Comparison of ENCODE assay signal across 10 cellular contexts in the genomic region with DNA sequence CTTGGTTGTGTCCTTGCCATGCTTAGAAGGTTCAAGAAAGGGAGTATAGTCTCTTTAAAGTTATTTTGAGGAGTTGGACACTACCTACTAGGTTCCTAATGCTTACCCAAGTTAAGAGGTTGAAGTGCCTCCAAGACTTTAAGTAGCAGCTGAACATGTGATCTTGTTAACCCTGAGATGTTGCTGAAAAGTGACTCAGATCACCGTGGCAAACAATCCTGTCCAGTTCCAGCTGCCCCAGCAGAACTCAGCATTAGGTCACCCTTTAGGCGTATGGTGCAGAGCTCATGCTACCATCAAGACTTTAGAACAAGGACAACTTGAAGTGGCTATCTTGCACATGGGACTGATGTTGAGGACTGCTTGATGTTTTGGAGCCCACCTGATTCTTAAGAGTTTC. TPM values are rescaled to one million over a fixed set of nuclear protein-coding genes. Genes with fewer than 3 reads are reported as not detected.
A peak's percentile ranks its signal among the peaks of the same experiment; 100 is the strongest.
DNase-seq lines count a peak whose midpoint lies in the region; ATAC-seq and TF ChIP-seq lines count a peak whose summit lies in the region.
"Had no signal": no experiment of that assay in that cellular context is flagged by ENCODE, and none has a peak within 500 bp of the region (broad histone marks: within the 10 kb centered on the region; RNA-seq: fewer than 3 reads in every experiment).

No MANE protein-coding gene starts in this region.

- H3K27ac Mint-ChIP-seq in stimulated activated effector memory CD8-positive, alpha-beta T cell treated with anti-CD3 and anti-CD28 coated beads, Interleukin-12 subunit alpha, Interleukin-12 subunit beta, amount 100 ng/mL, for 72 hours: no peak overlapping the region
- H3K27ac Mint-ChIP-seq: stimulated activated naive B cell treated with anti-CD40 and anti-IgM and Interleukin-4, amounts not matched to agents 10 μg/mL and 1 μg/mL and 100 μg/mL, for 72 hours had no signal

- peak; percentile 55 for ATAC-seq in stimulated activated effector memory CD8-positive, alpha-beta T cell treated with anti-CD3 and anti-CD28 coated beads, Interleukin-12 subunit alpha, Interleukin-12 subunit beta, amount 100 ng/mL, for 72 hours
- ATAC-seq: stimulated activated naive B cell treated with anti-CD40 and anti-IgM and Interleukin-4, amounts not matched to agents 10 μg/mL and 1 μg/mL and 100 μg/mL, for 72 hours had no signal

- no peak overlapping the region for H3K4me3 Mint-ChIP-seq in stimulated activated effector memory CD8-positive, alpha-beta T cell treated with anti-CD3 and anti-CD28 coated beads, Interleukin-12 subunit alpha, Interleukin-12 subunit beta, amount 100 ng/mL, for 72 hours
- H3K4me3 Mint-ChIP-seq: stimulated activated naive B cell treated with anti-CD40 and anti-IgM and Interleukin-4, amounts not matched to agents 10 μg/mL and 1 μg/mL and 100 μg/mL, for 72 hours had no signal

- POLR2A ChIA-PET in HEK293 (lab: Yijun Ruan, JAX): no interaction called here

- intact Hi-C loops in prostate gland (cut with DNase I): no loop called here

- CTCF ChIA-PET in HEK293 (lab: Yijun Ruan, JAX): interaction anchor here (0.6 kb wide), 1 partner anchor 983 kb away, joined by 3 read pairs; no protein-coding TSS in a partner anchor

- no peaks in the 10 kb centered on the region; the same call in none of the 2 replicates for H3K4me1 ChIP-seq in HEK293 (ENCODE audit: control insufficient read depth, insufficient read depth, low read length)
- H3K4me1 ChIP-seq in prostate gland (replicated peaks): no peaks in the 10 kb centered on the region

- H3K27ac ChIP-seq in HEK293 (ENCODE audit: extremely low read depth, low read depth, low read length): no peak overlapping the region
- no peak overlapping the region for H3K27ac ChIP-seq in prostate gland

- no peak for TF ChIP-seq POLR2A in prostate gland (IDR thresholded peaks at IDR 0.05)

- no peaks in the 10 kb centered on the region for H3K36me3 Mint-ChIP-seq in stimulated activated effector memory CD8-positive, alpha-beta T cell treated with anti-CD3 and anti-CD28 coated beads, Interleukin-12 subunit alpha, Interleukin-12 subunit beta, amount 100 ng/mL, for 72 hours
- H3K36me3 Mint-ChIP-seq: stimulated activated naive B cell treated with anti-CD40 and anti-IgM and Interleukin-4, amounts not matched to agents 10 μg/mL and 1 μg/mL and 100 μg/mL, for 72 hours had no signal

- no peaks in the 10 kb centered on the region for H3K9me3 ChIP-seq in HEK293 (ENCODE audit: control insufficient read depth, insufficient read depth, low read depth, low read length)
- H3K9me3 ChIP-seq in prostate gland: no peaks in the 10 kb centered on the region

- peak; percentile 66 for DNase-seq in amniotic epithelial cell (ENCODE audit: low read depth)
- DNase-seq in hepatic stellate cell (ENCODE audit: low spot score): peak; percentile 62
- no peak for DNase-seq in stimulated activated effector memory CD8-positive, alpha-beta T cell treated with anti-CD3 and anti-CD28 coated beads, Interleukin-12 subunit alpha, Interleukin-12 subunit beta, amount 100 ng/mL, for 72 hours (ENCODE audit: low spot score in 2 of 2)
- DNase-seq in prostate gland (ENCODE audit: low spot score): no peak
- no peak for DNase-seq in DMS153 (lab: John Stamatoyannopoulos, UW)
- no peak for DNase-seq in epidermal melanocyte (ENCODE audit: insufficient read length, low spot score)
- DNase-seq: NCI-H69; stimulated activated CD4-positive, alpha-beta T cell treated with anti-CD3 and anti-CD28 coated beads, Interleukin-12 subunit alpha, Interleukin-12 subunit beta, amount 100 ng/mL, for 4 hours; stimulated activated naive B cell treated with anti-CD40 and anti-IgM and Interleukin-4, amounts not matched to agents 10 μg/mL and 1 μg/mL and 100 μg/mL, for 72 hours had no signal

- 77% methylated on average over 2 of the region's 2 CpGs for WGBS in prostate gland

- H3K4me1 Mint-ChIP-seq in stimulated activated effector memory CD8-positive, alpha-beta T cell treated with anti-CD3 and anti-CD28 coated beads, Interleukin-12 subunit alpha, Interleukin-12 subunit beta, amount 100 ng/mL, for 72 hours: peaks cover 6% of the 10 kb centered on the region
- H3K4me1 Mint-ChIP-seq: stimulated activated naive B cell treated with anti-CD40 and anti-IgM and Interleukin-4, amounts not matched to agents 10 μg/mL and 1 μg/mL and 100 μg/mL, for 72 hours had no signal

- H3K4me3 ChIP-seq in HEK293 (ENCODE audit: low read depth, low read length): no peak overlapping the region
- H3K4me3 ChIP-seq in prostate gland: no peak overlapping the region

- H3K27me3 ChIP-seq in prostate gland (replicated peaks; ENCODE audit: insufficient read depth): no peaks in the 10 kb centered on the region

- H3K36me3 ChIP-seq in HEK293 (ENCODE audit: control insufficient read depth in 2 of 2, insufficient read depth in 1 of 2, low read length in 2 of 2) (no peaks in the 10 kb centered on the region), prostate gland (no peaks in the 10 kb centered on the region)

- H3K9me3 Mint-ChIP-seq in stimulated activated effector memory CD8-positive, alpha-beta T cell treated with anti-CD3 and anti-CD28 coated beads, Interleukin-12 subunit alpha, Interleukin-12 subunit beta, amount 100 ng/mL, for 72 hours: peaks cover 3% of the 10 kb centered on the region

- no peak for TF ChIP-seq CTCF in HEK293 (tag by site-specific recombination; IDR thresholded peaks at IDR 0.05)
- no peak for TF ChIP-seq CTCF in prostate gland (IDR thresholded peaks at IDR 0.05)

TF ChIP-seq in HEK293, 187 proteins besides CTCF, POLR2A, EP300 and RAD21:
- TF ChIP-seq, protein P1, sequence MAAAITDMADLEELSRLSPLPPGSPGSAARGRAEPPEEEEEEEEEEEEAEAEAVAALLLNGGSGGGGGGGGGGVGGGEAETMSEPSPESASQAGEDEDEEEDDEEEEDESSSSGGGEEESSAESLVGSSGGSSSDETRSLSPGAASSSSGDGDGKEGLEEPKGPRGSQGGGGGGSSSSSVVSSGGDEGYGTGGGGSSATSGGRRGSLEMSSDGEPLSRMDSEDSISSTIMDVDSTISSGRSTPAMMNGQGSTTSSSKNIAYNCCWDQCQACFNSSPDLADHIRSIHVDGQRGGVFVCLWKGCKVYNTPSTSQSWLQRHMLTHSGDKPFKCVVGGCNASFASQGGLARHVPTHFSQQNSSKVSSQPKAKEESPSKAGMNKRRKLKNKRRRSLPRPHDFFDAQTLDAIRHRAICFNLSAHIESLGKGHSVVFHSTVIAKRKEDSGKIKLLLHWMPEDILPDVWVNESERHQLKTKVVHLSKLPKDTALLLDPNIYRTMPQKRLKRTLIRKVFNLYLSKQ (tag by site-specific recombination; IDR thresholded peaks at IDR 0.05; ENCODE audit: borderline replicate concordance): no peak
- 0 out of 2 replicates have a peak, but pooled peaks have one; percentile 23 for TF ChIP-seq ZNF600 (tag by site-specific recombination; IDR thresholded peaks at IDR 0.05)

RNA-seq across cellular contexts. Expression of a gene that starts 22.5 kb away (rescaled TPM):
- total RNA-seq in prostate gland: 10 to 100 TPM; 41.4 to 54.4 TPM

Comparison
In these comparisons a context has a peak if more than half of its experiments do, and no peak if none do; other contexts are left out.
1. DNase-seq: peak in amniotic epithelial cell (single experiment) and hepatic stellate cell (single experiment); none in stimulated activated effector memory CD8-positive, alpha-beta T cell treated with anti-CD3 and anti-CD28 coated beads, Interleukin-12 subunit alpha, Interleukin-12 subunit beta, amount 100 ng/mL, for 72 hours (0 of 2), prostate gland (single experiment), DMS153 (single experiment) and epidermal melanocyte (single experiment).